ENCODE assay signal across 25 cellular contexts in the genomic region with DNA sequence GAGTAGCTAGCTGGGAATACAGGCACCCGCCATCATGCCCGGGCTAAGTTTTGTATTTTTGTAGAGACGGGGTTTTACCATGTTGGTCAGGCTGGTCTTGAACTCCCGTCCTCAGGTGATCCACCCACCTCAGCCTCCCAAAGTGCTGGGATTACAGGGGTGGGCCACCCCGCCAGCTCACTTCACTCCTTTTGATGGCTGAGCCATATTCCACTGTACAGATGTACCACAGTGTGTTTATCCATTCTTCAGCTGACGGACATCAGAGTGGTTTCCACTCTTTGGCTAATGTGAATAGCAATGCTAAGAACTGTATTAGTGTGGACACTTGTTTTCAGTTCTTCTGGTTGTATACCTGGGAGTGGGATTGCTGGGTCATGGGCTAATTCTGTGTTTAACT. TPM values are rescaled to one million over a fixed set of nuclear protein-coding genes. Genes with fewer than 3 reads are reported as not detected.
DNase-seq lines count a peak whose midpoint lies in the region; ATAC-seq, FAIRE-seq and TF ChIP-seq lines count a peak whose summit lies in the region.
"Had no signal": no experiment of that assay in that cellular context is flagged by ENCODE, and none has a peak within 500 bp of the region (broad histone marks: within the 10 kb centered on the region; RNA-seq: fewer than 3 reads in every experiment).

No MANE protein-coding gene starts in this region.

- H3K27me3 Mint-ChIP-seq in CD4-positive, alpha-beta T cell: no peaks in the 10 kb centered on the region
- H3K27me3 Mint-ChIP-seq: CD8-positive, alpha-beta memory T cell had no signal

- peaks cover 32% of the 10 kb centered on the region for H3K4me1 Mint-ChIP-seq in CD4-positive, alpha-beta T cell (ENCODE audit: low read depth)

- H3K36me3 ChIP-seq in left ventricle myocardium inferior: peaks cover 36% of the 10 kb centered on the region
- H3K36me3 ChIP-seq in HEK293 (ENCODE audit: control insufficient read depth in 2 of 2, insufficient read depth in 1 of 2, low read length in 2 of 2): peaks cover 5 to 24% of the 10 kb centered on the region in 2 experiments; a peak in 2 of 3 replicates
- H3K36me3 ChIP-seq in K562 (ENCODE audit: control insufficient read depth, insufficient read depth, low read length): peaks cover 16% of the 10 kb centered on the region; the same call in 2 of the 3 replicates
- peaks cover 0 to 15% of the 10 kb centered on the region in 2 donors for H3K36me3 ChIP-seq in gastrocnemius medialis

- no peak overlapping the region for H3K27ac Mint-ChIP-seq in CD4-positive, alpha-beta T cell
- H3K27ac Mint-ChIP-seq: HFFc6 had no signal

- no peak for FAIRE-seq in K562 (lab: Jason Lieb, UNC)
- FAIRE-seq: A549, D721Med, GM12878, GM19239, H1 had no signal

- H3K27ac ChIP-seq in left ventricle myocardium inferior (replicated peaks) (peak overlapping the region; percentile 56), HEK293 (ENCODE audit: extremely low read depth, low read depth, low read length) (no peak overlapping the region), K562 (ENCODE audit: extremely low read depth, low read depth, low read length) (no peak overlapping the region), gastrocnemius medialis (peak overlapping the region; percentile 43 to 99 (median 80))
- no peak overlapping the region for H3K27ac ChIP-seq in CD4-positive, alpha-beta T cell (ENCODE audit: low read depth, low read length)
- H3K27ac ChIP-seq: A549, GM23248 had no signal

- H3K4me1 ChIP-seq in left ventricle myocardium inferior (peaks cover 31% of the 10 kb centered on the region), HEK293 (ENCODE audit: control insufficient read depth, insufficient read depth, low read length) (no peaks in the 10 kb centered on the region), K562 (replicated peaks in 1 of 2; ENCODE audit: control insufficient read depth in 2 of 2, insufficient read depth in 2 of 2, low read length in 2 of 2) (peaks cover 0 to 8% of the 10 kb centered on the region in 2 experiments; a peak in 2 of 5 replicates), gastrocnemius medialis (peaks cover 8 to 9% of the 10 kb centered on the region in 2 donors)
- H3K4me1 ChIP-seq: A549 had no signal

- TF ChIP-seq EP300 in K562 (IDR thresholded peaks at IDR 0.05; ENCODE audit: low read length): no peak

- DNase-seq in left ventricle myocardium inferior: no peak
- DNase-seq in left cardiac atrium: no peak
- no peak for DNase-seq in K562 (ENCODE audit: extremely low read depth in 1 of 4, low spot score in 3 of 4)
- no peak for DNase-seq in gastrocnemius medialis
- DNase-seq in HCEC 1CT: no peak
- no peak for DNase-seq in AG08396 (ENCODE audit: low spot score)
- no peak for DNase-seq in CD4-positive, alpha-beta T cell
- DNase-seq: 8988T; ACHN; C1 segment of cervical spinal cord; CD8-positive, alpha-beta memory T cell; DMS 273 treated with DMSO at 0.1 percent for 48 hours; DMS79; EL; GDM1; GM23248; H7; HFFc6 had no signal

- TF ChIP-seq POLR2A in K562 (conservative IDR thresholded peaks at IDR 0.05) (no peak), gastrocnemius medialis (IDR thresholded peaks at IDR 0.05) (no peak)

- POLR2A ChIA-PET in HEK293 (lab: Yijun Ruan, JAX): no interaction called here
- POLR2A ChIA-PET in K562 (lab: Yijun Ruan, JAX): no interaction called here
- POLR2A ChIA-PET in CD4-positive, alpha-beta T cell (lab: Charles Lee): no interaction called here

- 90% methylated on average over 6 of the region's 6 CpGs for WGBS in K562 (ENCODE audit: insufficient coverage, low coverage, missing lambda C conversion rate)

- H2AFZ ChIP-seq in K562 (ENCODE audit: low read depth, low read length): no peak overlapping the region
- H2AFZ ChIP-seq: GM23248 had no signal

- no TSS peak for BruUV-seq in K562 (replicated peaks; lab: Mats Ljungman, UMichigan)

- H3K9me1 ChIP-seq in K562 (ENCODE audit: control insufficient read depth, insufficient read depth, low read length): no peaks in the 10 kb centered on the region

- H3K9ac ChIP-seq in K562 (ENCODE audit: insufficient read depth in 1 of 2, low read depth in 2 of 2, low read length in 2 of 2): no peak overlapping the region
- H3K9ac ChIP-seq: GM23248 had no signal

- H3K4me3 ChIP-seq in left ventricle myocardium inferior: no peak overlapping the region
- H3K4me3 ChIP-seq in HEK293 (ENCODE audit: low read depth, low read length): no peak overlapping the region
- H3K4me3 ChIP-seq in K562: no peak overlapping the region
- H3K4me3 ChIP-seq in gastrocnemius medialis: no peak overlapping the region
- H3K4me3 ChIP-seq: A549, GM12878, GM23248 had no signal

- H3K27me3 ChIP-seq in left ventricle myocardium inferior (ENCODE audit: low read depth): no peaks in the 10 kb centered on the region
- H3K27me3 ChIP-seq in K562 (ENCODE audit: control insufficient read depth in 2 of 2, insufficient read depth in 2 of 2, low read length in 2 of 2): no peaks in the 10 kb centered on the region
- H3K27me3 ChIP-seq in gastrocnemius medialis: no peaks in the 10 kb centered on the region
- no peaks in the 10 kb centered on the region for H3K27me3 ChIP-seq in CD4-positive, alpha-beta T cell (ENCODE audit: control insufficient read depth, insufficient read depth, low read length)

- intact Hi-C loops in left ventricle myocardium inferior (cut with micrococcal nuclease) (no loop called here), left cardiac atrium (cut with DNase I) (no loop called here), K562 (cut with micrococcal nuclease) (no loop called here), gastrocnemius medialis (cut with DNase I; ENCODE audit: low total_unique reads) (no loop called here)
- intact Hi-C loops in CD4-positive, alpha-beta T cell (cut with DNase I, micrococcal nuclease): no loop called here

- TF ChIP-seq RAD21 in K562 (CRISPR knock-in tag; conservative IDR thresholded peaks at IDR 0.05 in 1 of 2, IDR thresholded peaks at IDR 0.05 in 1 of 2): no peak

- H3K36me3 Mint-ChIP-seq in CD4-positive, alpha-beta T cell (ENCODE audit: low read depth): no peaks in the 10 kb centered on the region

- ATAC-seq in left cardiac atrium (no peak), K562 (no peak), gastrocnemius medialis (no peak)
- no peak for ATAC-seq in CD4-positive, alpha-beta T cell (ENCODE audit: poor library complexity)
- ATAC-seq: A549, GM12878, HCT116 had no signal

- no peak overlapping the region for H3K4me3 Mint-ChIP-seq in CD4-positive, alpha-beta T cell
- H3K4me3 Mint-ChIP-seq: CD8-positive, alpha-beta memory T cell; HFFc6 had no signal

- H3K9me3 Mint-ChIP-seq in CD4-positive, alpha-beta T cell: no peaks in the 10 kb centered on the region
- H3K9me3 Mint-ChIP-seq: CD8-positive, alpha-beta memory T cell; HFFc6 had no signal

- CTCF ChIA-PET in HEK293 (lab: Yijun Ruan, JAX): no interaction called here
- CTCF ChIA-PET in K562 (lab: Yijun Ruan, JAX; ENCODE audit: low intra/inter-chr PET ratio): no interaction called here
- CTCF ChIA-PET in CD4-positive, alpha-beta T cell (lab: Charles Lee): no interaction called here

- in situ Hi-C loops in K562 (cut with MboI): no loop called here
- in situ Hi-C loops in gastrocnemius medialis (cut with MboI; ENCODE audit: low sequenced_read_pairs in 4 of 4): no loop called here

- no peak overlapping the region for H3K4me2 ChIP-seq in K562 (ENCODE audit: insufficient read depth, low read length)
- H3K4me2 ChIP-seq: A549 had no signal

- H3K79me2 ChIP-seq in K562 (ENCODE audit: control insufficient read depth, insufficient read depth, low read length): no peaks in the 10 kb centered on the region

- TF ChIP-seq CTCF in left ventricle myocardium inferior (IDR thresholded peaks at IDR 0.05; ENCODE audit: borderline replicate concordance) (no peak), HEK293 (tag by site-specific recombination; IDR thresholded peaks at IDR 0.05) (no peak), K562 (IDR thresholded peaks at IDR 0.05 in 2 of 3, conservative IDR thresholded peaks at IDR 0.05 in 1 of 3; ENCODE audit: insufficient read depth in 2 of 3, low read depth in 1 of 3, low read length in 3 of 3) (no peak), gastrocnemius medialis (IDR thresholded peaks at IDR 0.05 in 4 of 5, conservative IDR thresholded peaks at IDR 0.05 in 1 of 5) (no peak)
- no peak for TF ChIP-seq CTCF in CD4-positive, alpha-beta T cell (IDR thresholded peaks at IDR 0.05)

- H3K9me3 ChIP-seq in left ventricle myocardium inferior (replicated peaks): no peaks in the 10 kb centered on the region
- H3K9me3 ChIP-seq in HEK293 (ENCODE audit: control insufficient read depth, insufficient read depth, low read depth, low read length): no peaks in the 10 kb centered on the region
- no peaks in the 10 kb centered on the region for H3K9me3 ChIP-seq in K562 (replicated peaks; ENCODE audit: control insufficient read depth, insufficient read depth, low read depth, low read length)
- no peaks in the 10 kb centered on the region for H3K9me3 ChIP-seq in gastrocnemius medialis
- no peaks in the 10 kb centered on the region for H3K9me3 ChIP-seq in CD4-positive, alpha-beta T cell (ENCODE audit: control insufficient read depth, low read length)
- H3K9me3 ChIP-seq: A549 had no signal

- H4K20me1 ChIP-seq in K562 (replicated peaks; ENCODE audit: control insufficient read depth, insufficient read depth, low read length): no peaks in the 10 kb centered on the region

RNA-seq across cellular contexts. Expression of gene SNRNP35, which starts 29.5 kb away (rescaled TPM):
- total RNA-seq in left ventricle myocardium inferior (23.0 TPM), left cardiac atrium (10 to 100 TPM; 20.1 to 22.3 TPM), K562 (2014; rRNA removed) (24.5 and 26.0 TPM in 2 replicates), K562 (2014; rRNA removed; fragmentation: Illumina TruSeq; extraction: Trizol) (25.5 and 25.8 TPM in 2 replicates), K562 (2015; rRNA removed; fragmentation: Illumina TruSeq; extraction: Trizol) (28.1 and 31.9 TPM in 2 replicates), K562 (2021) (12.8 and 17.7 TPM in 2 replicates), gastrocnemius medialis (10 to 100 TPM; 22.6 to 40.4 (median 23.5) TPM)
- 97.2 and 98.0 TPM in 2 replicates for total RNA-seq in K562 (2011; cell fraction: chromatin; rRNA removed; ENCODE audit: low replicate concordance)
- total RNA-seq in K562 (2011; cell fraction: nucleolus; rRNA removed): 59.7 and 66.3 TPM in 2 replicates
- total RNA-seq in K562 (2011; cell fraction: nucleoplasm; rRNA removed): 90.6 and 134 TPM in 2 replicates
- polyA plus RNA-seq in K562 (2011; rRNA removed) (17.5 and 21.8 TPM in 2 replicates), K562 (2014; fragmentation: Illumina TruSeq; extraction: Trizol) (29.1 and 33.7 TPM in 2 replicates), K562 (2014; fragmentation: Nextera tagmentation; extraction: Ambion mirVana) (10 to 100 TPM; 19.5 to 41.0 TPM), K562 (2014; rRNA removed) (31.8 and 42.0 TPM in 2 replicates)
- polyA plus RNA-seq in K562 (2011; cell fraction: cytosol; rRNA removed): 15.6 and 19.9 TPM in 2 replicates
- 25.4 and 37.5 TPM in 2 replicates for polyA plus RNA-seq in K562 (2011; cell fraction: nucleus; rRNA removed)
- polyA plus RNA-seq in K562 (2012): 23.3 and 32.3 TPM in 2 replicates
- 16.6 and 17.8 TPM in 2 replicates for polyA minus RNA-seq in K562 (2011; rRNA and poly(A)+ RNA removed)
- 10.6 and 10.9 TPM in 2 replicates for polyA minus RNA-seq in K562 (2011; cell fraction: cytosol; rRNA and poly(A)+ RNA removed)
- polyA minus RNA-seq in K562 (2011; cell fraction: nucleus; rRNA and poly(A)+ RNA removed): 16.2 and 20.1 TPM in 2 replicates
- total RNA-seq in CD4-positive, alpha-beta T cell: 10 to 100 TPM; 26.2 to 28.6 TPM

RNA-seq across cellular contexts. Expression of gene RILPL1, which starts 46.1 kb away (rescaled TPM):
- total RNA-seq in left ventricle myocardium inferior (89.7 TPM), left cardiac atrium (10 to 100 TPM; 91.7 to 98.0 TPM), K562 (2014; rRNA removed) (10.0 and 15.2 TPM in 2 replicates), K562 (2014; rRNA removed; fragmentation: Illumina TruSeq; extraction: Trizol) (2.2 and 3.8 TPM in 2 replicates), K562 (2015; rRNA removed; fragmentation: Illumina TruSeq; extraction: Trizol) (5.1 and 5.8 TPM in 2 replicates), K562 (2021) (10.6 and 12.1 TPM in 2 replicates), gastrocnemius medialis (10 to 100 TPM; 33.4 to 65.3 (median 40.6) TPM)
- total RNA-seq in K562 (2011; cell fraction: chromatin; rRNA removed; ENCODE audit: low replicate concordance): 26.0 and 37.1 TPM in 2 replicates
- 16.8 and 21.4 TPM in 2 replicates for total RNA-seq in K562 (2011; cell fraction: nucleolus; rRNA removed)
- 23.3 and 34.0 TPM in 2 replicates for total RNA-seq in K562 (2011; cell fraction: nucleoplasm; rRNA removed)
- polyA plus RNA-seq in K562 (2011; rRNA removed) (8.6 and 11.7 TPM in 2 replicates), K562 (2014; fragmentation: Illumina TruSeq; extraction: Trizol) (7.8 and 8.8 TPM in 2 replicates), K562 (2014; fragmentation: Nextera tagmentation; extraction: Ambion mirVana) (under 1 TPM; 0.25 to 0.36 TPM), K562 (2014; rRNA removed) (9.4 and 9.6 TPM in 2 replicates)
- polyA plus RNA-seq in K562 (2011; cell fraction: cytosol; rRNA removed): 15.1 and 17.0 TPM in 2 replicates
- polyA plus RNA-seq in K562 (2011; cell fraction: nucleus; rRNA removed): 16.2 and 23.6 TPM in 2 replicates
- polyA plus RNA-seq in K562 (2012): 8.3 and 11.4 TPM in 2 replicates
- polyA minus RNA-seq in K562 (2011; rRNA and poly(A)+ RNA removed): 6.4 and 8.2 TPM in 2 replicates
- polyA minus RNA-seq in K562 (2011; cell fraction: cytosol; rRNA and poly(A)+ RNA removed): 8.4 and 11.6 TPM in 2 replicates
- 7.7 and 9.6 TPM in 2 replicates for polyA minus RNA-seq in K562 (2011; cell fraction: nucleus; rRNA and poly(A)+ RNA removed)
- total RNA-seq in CD4-positive, alpha-beta T cell: 1 to 10 TPM; 3.3 to 3.4 TPM

RNA-seq across cellular contexts. Expression of gene RILPL2, which starts 50.9 kb away (rescaled TPM):
- 2.2 TPM for total RNA-seq in left ventricle myocardium inferior
- total RNA-seq in left cardiac atrium: 1 to 10 TPM; 3.1 to 3.7 TPM
- total RNA-seq in K562 (2011; cell fraction: chromatin; rRNA removed; ENCODE audit: low replicate concordance): 1.4 and 2.2 TPM in 2 replicates
- total RNA-seq in K562 (2011; cell fraction: nucleolus; rRNA removed): 1.4 and 1.5 TPM in 2 replicates
- total RNA-seq in K562 (2011; cell fraction: nucleoplasm; rRNA removed): 1.8 and 2.7 TPM in 2 replicates
- 5.6 and 6.2 TPM in 2 replicates for total RNA-seq in K562 (2014; rRNA removed)
- 2.9 and 3.5 TPM in 2 replicates for total RNA-seq in K562 (2014; rRNA removed; fragmentation: Illumina TruSeq; extraction: Trizol)
- total RNA-seq in K562 (2015; rRNA removed; fragmentation: Illumina TruSeq; extraction: Trizol): 4.6 and 5.0 TPM in 2 replicates
- 3.8 and 4.8 TPM in 2 replicates for total RNA-seq in K562 (2021)
- 3.8 and 4.6 TPM in 2 replicates for polyA plus RNA-seq in K562 (2011; rRNA removed)
- 2.4 and 2.6 TPM in 2 replicates for polyA plus RNA-seq in K562 (2011; cell fraction: cytosol; rRNA removed)
- 0.95 and 1.3 TPM in 2 replicates for polyA plus RNA-seq in K562 (2011; cell fraction: nucleus; rRNA removed)
- polyA plus RNA-seq in K562 (2012): 4.9 and 8.8 TPM in 2 replicates
- polyA plus RNA-seq in K562 (2014; fragmentation: Illumina TruSeq; extraction: Trizol): 4.3 and 5.5 TPM in 2 replicates
- polyA plus RNA-seq in K562 (2014; fragmentation: Nextera tagmentation; extraction: Ambion mirVana): under 1 TPM; 0.61 to 0.73 TPM
- polyA plus RNA-seq in K562 (2014; rRNA removed): 5.8 and 5.9 TPM in 2 replicates
- 1.7 and 2.4 TPM in 2 replicates for polyA minus RNA-seq in K562 (2011; rRNA and poly(A)+ RNA removed)
- polyA minus RNA-seq in K562 (2011; cell fraction: cytosol; rRNA and poly(A)+ RNA removed): 1.5 and 1.8 TPM in 2 replicates
- polyA minus RNA-seq in K562 (2011; cell fraction: nucleus; rRNA and poly(A)+ RNA removed): 0.54 and 0.89 TPM in 2 replicates
- 1 to 10 TPM; 1.2 to 2.0 (median 1.7) TPM for total RNA-seq in gastrocnemius medialis
- total RNA-seq in CD4-positive, alpha-beta T cell: 1 to 10 TPM; 4.9 to 5.5 TPM

Comparison
In these comparisons a context has a peak if more than half of its experiments do, and no peak if none do; other contexts are left out.
1. H3K27ac ChIP-seq: peak in left ventricle myocardium inferior (single experiment) and gastrocnemius medialis (4 of 4); none in HEK293 (single experiment), K562 (single experiment) and CD4-positive, alpha-beta T cell (single experiment).